ENCODE assay signal across 14 cellular contexts in genomic region chr14:22567437-22567836, GRCh38. TPM values are rescaled to one million over a fixed set of nuclear protein-coding genes. Genes with fewer than 3 reads are reported as not detected.
A peak's percentile ranks its signal among the peaks of the same experiment; 100 is the strongest.
DNase-seq lines count a peak whose midpoint lies in the region; ATAC-seq, FAIRE-seq and TF ChIP-seq lines count a peak whose summit lies in the region.
"Had no signal": no experiment of that assay in that cellular context is flagged by ENCODE, and none has a peak within 500 bp of the region (broad histone marks: within the 10 kb centered on the region; RNA-seq: fewer than 3 reads in every experiment).

No MANE protein-coding gene starts in this region.

- H3K9me3 ChIP-seq in BLaER1 treated with 17β-estradiol and CSF1 and Interleukin-3, amounts not matched to agents 10 nM and 100 nM (replicated peaks in 1 of 11) = no peaks in the 10 kb centered on the region

- peak overlapping the region; percentile 53 for H3K4me3 Mint-ChIP-seq in activated CD4-positive, alpha-beta memory T cell treated with anti-CD3 and anti-CD28 coated beads, Interleukin-2, amount 10 ng/mL, durations not matched to agents 7 days and 5 days
- peak overlapping the region in 6 of 8 donors; percentile 29 to 64 (median 47) for H3K4me3 Mint-ChIP-seq in naive B cell
- H3K4me3 Mint-ChIP-seq: dendritic cell treated with granulocyte-macrophage colony-stimulating factor and Interleukin-4, amounts not matched to agents 40 ng/mL and 50 ng/mL, for 4 days; neural crest cell had no signal

- no peak for DNase-seq in GM12891 (ENCODE audit: insufficient read length, low spot score)
- no peak for DNase-seq in activated CD4-positive, alpha-beta memory T cell treated with anti-CD3 and anti-CD28 coated beads, Interleukin-2, amount 10 ng/mL, durations not matched to agents 7 days and 5 days
- DNase-seq in naive B cell = no peak
- DNase-seq in mesenteric fat pad (ENCODE audit: low spot score) = no peak
- no peak for DNase-seq in SW 1271 (lab: John Stamatoyannopoulos, UW)
- DNase-seq: activated effector memory CD4-positive, alpha-beta T cell treated with Interleukin-2 at 50 U/mL for 16 hours; H7; NCI-H146; stimulated activated CD8-positive, alpha-beta memory T cell treated with anti-CD3 and anti-CD28 coated beads, Interleukin-4, amount 100 ng/mL, for 48 hours had no signal

- H3K36me3 Mint-ChIP-seq in activated CD4-positive, alpha-beta memory T cell treated with anti-CD3 and anti-CD28 coated beads, Interleukin-2, amount 10 ng/mL, durations not matched to agents 7 days and 5 days (ENCODE audit: low read depth) = peaks cover 59% of the 10 kb centered on the region
- H3K36me3 Mint-ChIP-seq in naive B cell = no peaks in the 10 kb centered on the region

- H3K27ac Mint-ChIP-seq in activated CD4-positive, alpha-beta memory T cell treated with anti-CD3 and anti-CD28 coated beads, Interleukin-2, amount 10 ng/mL, durations not matched to agents 7 days and 5 days = peak overlapping the region; percentile 95
- H3K27ac Mint-ChIP-seq in naive B cell = peak overlapping the region; percentile 66 to 96 (median 86)
- H3K27ac Mint-ChIP-seq: dendritic cell treated with granulocyte-macrophage colony-stimulating factor and Interleukin-4, amounts not matched to agents 40 ng/mL and 50 ng/mL, for 4 days had no signal

- CTCF ChIA-PET in activated CD4-positive, alpha-beta memory T cell treated with anti-CD3 and anti-CD28 coated beads, Interleukin-2, amount 10 ng/mL, durations not matched to agents 7 days and 5 days (lab: Charles Lee) = interaction anchor here (0.6 to 11.8 kb wide), 8 partner anchors 9 to 639 kb away, joined by 3 to 593 read pairs (median 3); no protein-coding TSS in a partner anchor

- H3K27me3 Mint-ChIP-seq in activated CD4-positive, alpha-beta memory T cell treated with anti-CD3 and anti-CD28 coated beads, Interleukin-2, amount 10 ng/mL, durations not matched to agents 7 days and 5 days = no peaks in the 10 kb centered on the region
- no peaks in the 10 kb centered on the region for H3K27me3 Mint-ChIP-seq in naive B cell
- H3K27me3 Mint-ChIP-seq: dendritic cell treated with granulocyte-macrophage colony-stimulating factor and Interleukin-4, amounts not matched to agents 40 ng/mL and 50 ng/mL, for 4 days had no signal

- peaks cover 19 to 89% (median 39%) of the 10 kb centered on the region in 11 experiments; a peak in 21 of 22 replicates for H3K36me3 ChIP-seq in BLaER1 treated with 17β-estradiol and CSF1 and Interleukin-3, amounts not matched to agents 10 nM and 100 nM

- peaks cover 77 to 96% (median 83%) of the 10 kb centered on the region in 10 experiments for H3K4me1 ChIP-seq in BLaER1 treated with 17β-estradiol and CSF1 and Interleukin-3, amounts not matched to agents 10 nM and 100 nM

- POLR2A ChIA-PET in activated CD4-positive, alpha-beta memory T cell treated with anti-CD3 and anti-CD28 coated beads, Interleukin-2, amount 10 ng/mL, durations not matched to agents 7 days and 5 days (lab: Charles Lee) = interaction anchor here (0.7 to 26.6 kb wide), 17 partner anchors 14 to 925 kb away, joined by 3 to 1110 read pairs (median 3); partner anchors contain the start of genes DAD1, LRP10 and OXA1L

- no peak for TF ChIP-seq POLR2A in GM12891 (IDR thresholded peaks at IDR 0.05; ENCODE audit: low read depth, low read length)

- peaks cover 0 to 23% (median 0%) of the 10 kb centered on the region in 11 experiments; a peak in 2 of 22 replicates for H4K20me1 ChIP-seq in BLaER1 treated with 17β-estradiol and CSF1 and Interleukin-3, amounts not matched to agents 10 nM and 100 nM

- H3K4me1 Mint-ChIP-seq in activated CD4-positive, alpha-beta memory T cell treated with anti-CD3 and anti-CD28 coated beads, Interleukin-2, amount 10 ng/mL, durations not matched to agents 7 days and 5 days = peaks cover 77% of the 10 kb centered on the region
- peaks cover 48 to 78% (median 63%) of the 10 kb centered on the region in 3 donors for H3K4me1 Mint-ChIP-seq in naive B cell

- H3K4me3 ChIP-seq in BLaER1 treated with 17β-estradiol and CSF1 and Interleukin-3, amounts not matched to agents 10 nM and 100 nM = no peak overlapping the region

- no peak for ATAC-seq in naive B cell (ENCODE audit: low read depth in 2 of 2)
- ATAC-seq in GM18858 (IDR thresholded peaks at IDR 0.05; ENCODE audit: unreplicated experiment) = no peak
- no peak for ATAC-seq in HG02610 (IDR thresholded peaks at IDR 0.05; ENCODE audit: unreplicated experiment)

- no peaks in the 10 kb centered on the region for H3K27me3 ChIP-seq in BLaER1 treated with 17β-estradiol and CSF1 and Interleukin-3, amounts not matched to agents 10 nM and 100 nM

- peak overlapping the region; percentile 18 to 98 (median 92); a peak in 20 of 22 replicates for H3K4me2 ChIP-seq in BLaER1 treated with 17β-estradiol and CSF1 and Interleukin-3, amounts not matched to agents 10 nM and 100 nM

- peak overlapping the region in 8 of 11 experiments; percentile 99 to 100 (median 100); a peak in 18 of 22 replicates for H3K27ac ChIP-seq in BLaER1 treated with 17β-estradiol and CSF1 and Interleukin-3, amounts not matched to agents 10 nM and 100 nM

- peak overlapping the region in 8 of 11 experiments; percentile 9 to 99 (median 96); a peak in 13 of 22 replicates for H3K9ac ChIP-seq in BLaER1 treated with 17β-estradiol and CSF1 and Interleukin-3, amounts not matched to agents 10 nM and 100 nM

- H3K9me3 Mint-ChIP-seq in activated CD4-positive, alpha-beta memory T cell treated with anti-CD3 and anti-CD28 coated beads, Interleukin-2, amount 10 ng/mL, durations not matched to agents 7 days and 5 days = no peaks in the 10 kb centered on the region
- H3K9me3 Mint-ChIP-seq in naive B cell = no peaks in the 10 kb centered on the region
- H3K9me3 Mint-ChIP-seq: dendritic cell treated with granulocyte-macrophage colony-stimulating factor and Interleukin-4, amounts not matched to agents 40 ng/mL and 50 ng/mL, for 4 days; neural crest cell had no signal

- FAIRE-seq in GM12891 (lab: Jason Lieb, UNC) = peak; percentile 72

TF ChIP-seq in GM12891, 5 proteins besides CTCF, POLR2A, EP300 and RAD21:
- TF ChIP-seq PAX5 (IDR thresholded peaks at IDR 0.05; ENCODE audit: insufficient read depth, low read length, severe bottlenecking) (no peak), SPI1 (IDR thresholded peaks at IDR 0.05; ENCODE audit: low read depth, low read length) (no peak), TAF1 (IDR thresholded peaks at IDR 0.05; ENCODE audit: low read depth, low read length) (no peak), POLR2AphosphoS5 (IDR thresholded peaks at IDR 0.05; ENCODE audit: low read depth, low read length) (no peak), POU2F2 (IDR thresholded peaks at IDR 0.05; ENCODE audit: low read depth, low read length) (no peak)

RNA-seq across cellular contexts. Expression of gene DAD1, which starts 21.6 kb away (rescaled TPM):
- polyA plus RNA-seq in GM12891 (2012; ENCODE audit: low read depth, missing spikeins) = 280 TPM
- 100 to 1,000 TPM; 160 to 167 TPM for total RNA-seq in activated CD4-positive, alpha-beta memory T cell treated with anti-CD3 and anti-CD28 coated beads, Interleukin-2, amount 10 ng/mL, durations not matched to agents 7 days and 5 days
- 100 to 1,000 TPM; 427 to 721 (median 474) TPM for polyA plus RNA-seq in naive B cell (ENCODE audit: low read depth in 6 of 6)
- 180 TPM for total RNA-seq in mesenteric fat pad

RNA-seq across cellular contexts. Expression of gene ABHD4, which starts 30.7 kb away (rescaled TPM):
- polyA plus RNA-seq in GM12891 (2012; ENCODE audit: low read depth, missing spikeins) = 7.3 TPM
- 10 to 100 TPM; 16.7 to 20.7 TPM for total RNA-seq in activated CD4-positive, alpha-beta memory T cell treated with anti-CD3 and anti-CD28 coated beads, Interleukin-2, amount 10 ng/mL, durations not matched to agents 7 days and 5 days
- 10 to 100 TPM in 2 of 6 donors, 1 to 10 TPM in 4; 4.8 to 14.1 (median 9.2) TPM for polyA plus RNA-seq in naive B cell (ENCODE audit: low read depth in 6 of 6)
- 36.5 TPM for total RNA-seq in mesenteric fat pad
